ENCODE assay signal across 8 cellular contexts in genomic region chr10:11573497-11573896, GRCh38.
DNase-seq lines count a peak whose midpoint lies in the region; ATAC-seq lines count a peak whose summit lies in the region.

No MANE protein-coding gene starts in this region.

- H3K36me3 ChIP-seq in iPS-20b (ENCODE audit: insufficient read depth, low read depth, low read length), result no peaks in the 10 kb centered on the region

- peak; percentile 60 for ATAC-seq in GM21723 (IDR thresholded peaks at IDR 0.05; ENCODE audit: unreplicated experiment)

- H3K27me3 ChIP-seq in iPS-20b (ENCODE audit: insufficient read depth, low read length), result no peaks in the 10 kb centered on the region

- H3K4me3 ChIP-seq in iPS-20b (ENCODE audit: low read length), result no peak overlapping the region

- H3K4me1 ChIP-seq in iPS-20b (ENCODE audit: insufficient read depth, low read length), result peaks cover 7% of the 10 kb centered on the region

- no peak overlapping the region for H3K27ac ChIP-seq in iPS-20b (ENCODE audit: low read length)

- peak; percentile 82 for DNase-seq in CD1c-positive myeloid dendritic cell (ENCODE audit: extremely low spot score)
- peak; percentile 77 for DNase-seq in NAMALWA (ENCODE audit: low spot score)
- DNase-seq in iPS-NIHi11 (ENCODE audit: low spot score), result no peak
- DNase-seq in activated CD4-positive, alpha-beta T cell treated with anti-CD3 and anti-CD28 coated beads, Interleukin-2, amount 50 U/mL, for 4 hours, result no peak
- no peak for DNase-seq in DMS114 treated with DMSO at 0.1 percent for 48 hours (lab: John Stamatoyannopoulos, UW; ENCODE audit: unreplicated experiment)
- no peak for DNase-seq in RPMI8226

- peak overlapping the region; percentile 4; the same call in 1 of the 2 replicates for H3K9ac ChIP-seq in iPS-20b (ENCODE audit: low read depth, low read length)

- H3K9me3 ChIP-seq in iPS-20b (ENCODE audit: insufficient read depth, low read depth, low read length), result no peaks in the 10 kb centered on the region

Comparison
In these comparisons a context has a peak if more than half of its experiments do, and no peak if none do; other contexts are left out.
1. DNase-seq: peak in CD1c-positive myeloid dendritic cell (single experiment) and NAMALWA (single experiment); none in iPS-NIHi11 (single experiment), activated CD4-positive, alpha-beta T cell treated with anti-CD3 and anti-CD28 coated beads, Interleukin-2, amount 50 U/mL, for 4 hours (0 of 2), DMS114 treated with DMSO at 0.1 percent for 48 hours (single experiment) and RPMI8226 (single experiment).